In the genomic region with DNA sequence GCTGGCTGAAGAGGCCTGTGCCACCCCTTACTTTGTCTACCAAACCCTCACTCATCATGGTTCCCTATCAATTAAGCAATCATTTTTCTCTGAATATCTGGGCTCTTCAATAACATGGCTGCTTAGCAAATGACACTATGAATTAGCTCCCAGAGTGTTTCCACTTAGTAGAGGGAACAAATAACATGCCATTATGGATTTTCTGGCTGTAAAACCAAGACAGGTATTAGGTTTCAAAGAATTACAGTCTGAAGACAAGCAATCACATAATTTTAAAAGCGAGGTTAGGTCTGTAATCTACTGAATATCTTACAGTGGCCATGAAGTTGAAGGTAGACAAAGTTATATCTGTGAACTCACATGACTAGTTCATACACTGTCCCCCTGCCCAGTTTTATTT, we compare ENCODE assay signal across 24 cellular contexts.
"Had no signal": no experiment of that assay in that cellular context is flagged by ENCODE, and none has a peak within 500 bp of the region (broad histone marks: within the 10 kb centered on the region; RNA-seq: fewer than 3 reads in every experiment).

No MANE protein-coding gene starts in this region.

- ATAC-seq: activated CD8-positive, alpha-beta memory T cell treated with anti-CD3 and anti-CD28 coated beads, Interleukin-2, amount 10 ng/mL, durations not matched to agents 7 days and 5 days; SK-N-SH treated with all-trans-retinoic acid at 6 μM for 48 hours had no signal

- DNase-seq: activated B cell treated with CpG ODN at 0.5 μM for 24 hours; activated CD4-positive, alpha-beta T cell treated with anti-CD3 and anti-CD28 coated beads for 1 hour; activated CD4-positive, alpha-beta T cell treated with anti-CD3 and anti-CD28 coated beads, Interleukin-2, amount 10 ng/mL, durations not matched to agents 24 days and 14 days; activated CD4-positive, alpha-beta T cell treated with anti-CD3 and anti-CD28 coated beads, Interleukin-2, amount 50 U/mL, for 48 hours; activated CD8-positive, alpha-beta memory T cell treated with anti-CD3 and anti-CD28 coated beads, Interleukin-2, amount 10 ng/mL, durations not matched to agents 7 days and 5 days; activated effector memory CD4-positive, alpha-beta T cell treated with Interleukin-2 at 50 U/mL for 16 hours; activated naive CD4-positive, alpha-beta T cell; activated T-cell treated with anti-CD3 and anti-CD28 coated beads, Interleukin-2, amount 50 U/mL, for 24 hours; aorta; caudate nucleus; colonic mucosa; dermis blood vessel endothelial cell; MG63; MV-4-11; NCI-H146; NCI-H187 treated with DMSO at 0.1 percent for 48 hours; NCI-H2081 treated with DMSO at 0.1 percent for 48 hours; NCI-H446 treated with DMSO at 0.1 percent for 48 hours; NCI-H524 treated with DMSO at 0.1 percent for 48 hours; NCI-H774; Peyer's patch; Right ventricle myocardium superior; SJCRH30 had no signal
